Comparison of ENCODE assay signal across 8 cellular contexts in genomic region chr4:4492161-4492847, GRCh38. TPM values are rescaled to one million over a fixed set of nuclear protein-coding genes. Genes with fewer than 3 reads are reported as not detected.
DNase-seq lines count a peak whose midpoint lies in the region; ATAC-seq, FAIRE-seq and TF ChIP-seq lines count a peak whose summit lies in the region.

No MANE protein-coding gene starts in this region.

- H3K4me3 ChIP-seq in astrocyte (ENCODE audit: insufficient read depth, low read depth, low read length) (peak overlapping the region; percentile 17), mammary epithelial cell (replicated peaks in 1 of 3; ENCODE audit: insufficient read depth in 1 of 3, low read depth in 2 of 3, low read length in 3 of 3) (no peak overlapping the region)

- H3K27me3 Mint-ChIP-seq in astrocyte (ENCODE audit: low read depth, unreplicated experiment): no peaks in the 10 kb centered on the region

- H3K27me3 ChIP-seq in astrocyte (ENCODE audit: insufficient read depth, low read length) (no peaks in the 10 kb centered on the region), mammary epithelial cell (ENCODE audit: insufficient read depth, low read length) (no peaks in the 10 kb centered on the region)

- TF ChIP-seq CTCF in astrocyte (IDR thresholded peaks at IDR 0.05; ENCODE audit: insufficient read depth, low read depth, low read length): no peak
- TF ChIP-seq CTCF in mammary epithelial cell (conservative IDR thresholded peaks at IDR 0.05 in 1 of 2, IDR thresholded peaks at IDR 0.05 in 1 of 2; ENCODE audit: extremely low read depth in 1 of 2, insufficient read depth in 1 of 2, low read depth in 1 of 2, low read length in 2 of 2): no peak

- FAIRE-seq in A204.1 (lab: Jason Lieb, UNC) (peak; percentile 3), astrocyte (lab: Jason Lieb, UNC) (peak; percentile 97)

- CTCF ChIA-PET in mammary epithelial cell (lab: Charles Lee; ENCODE audit: low non-redundant PET): interaction anchor here (0.7 kb wide), 1 partner anchor 389 kb away, joined by 3 read pairs; no protein-coding TSS in a partner anchor

- H3K36me3 Mint-ChIP-seq in astrocyte (ENCODE audit: low read depth, unreplicated experiment): no peaks in the 10 kb centered on the region

- H3K36me3 ChIP-seq in astrocyte (ENCODE audit: insufficient read depth, low read length): no peaks in the 10 kb centered on the region
- H3K36me3 ChIP-seq in mammary epithelial cell (ENCODE audit: insufficient read depth, low read length): no peaks in the 10 kb centered on the region

- 95% methylated on average over 6 of the region's 6 CpGs for WGBS in mammary epithelial cell (ENCODE audit: low coverage, missing lambda C conversion rate)

- H3K4me2 ChIP-seq in astrocyte (ENCODE audit: low read length): peak overlapping the region; percentile 76
- no peak overlapping the region for H3K4me2 ChIP-seq in mammary epithelial cell (ENCODE audit: insufficient read depth, low read depth, low read length)

- intact Hi-C loops in mammary epithelial cell (cut with micrococcal nuclease): no loop called here

- dilution Hi-C loops in mammary epithelial cell (cut with HindIII; ENCODE audit: low sequenced_read_pairs): no loop called here

- no peak overlapping the region for H3K4me3 Mint-ChIP-seq in astrocyte (ENCODE audit: unreplicated experiment)

- ATAC-seq in GM19023 (IDR thresholded peaks at IDR 0.05; ENCODE audit: unreplicated experiment): peak; percentile 63
- peak; percentile 49 for ATAC-seq in HG03139 (IDR thresholded peaks at IDR 0.05; ENCODE audit: unreplicated experiment)

- H3K27ac ChIP-seq in astrocyte (ENCODE audit: low read depth, low read length): peak overlapping the region; percentile 54
- H3K27ac ChIP-seq in mammary epithelial cell (ENCODE audit: insufficient read depth, low read depth, low read length): no peak overlapping the region

- peaks cover 2% of the 10 kb centered on the region for H3K4me1 ChIP-seq in astrocyte (ENCODE audit: insufficient read depth, low read length)
- H3K4me1 ChIP-seq in mammary epithelial cell (ENCODE audit: insufficient read depth, low read length): no peaks in the 10 kb centered on the region

- no peak overlapping the region for H3K27ac Mint-ChIP-seq in astrocyte (ENCODE audit: unreplicated experiment)

- no peaks in the 10 kb centered on the region for H3K9me3 Mint-ChIP-seq in astrocyte (ENCODE audit: unreplicated experiment)

- BruUV-seq in mammary epithelial cell (replicated peaks; lab: Mats Ljungman, UMichigan): no TSS peak

- no peak for DNase-seq in astrocyte (ENCODE audit: low read depth)
- DNase-seq in Kasumi-1 (lab: John Stamatoyannopoulos, UW): no peak
- DNase-seq in mammary epithelial cell: no peak
- no peak for DNase-seq in NCI-H1417 (lab: John Stamatoyannopoulos, UW)
- DNase-seq in HuH-7 (ENCODE audit: low spot score): no peak

- H2AFZ ChIP-seq in astrocyte (ENCODE audit: low read depth, low read length) (no peak overlapping the region), mammary epithelial cell (ENCODE audit: low read depth, low read length) (no peak overlapping the region)

- H3K79me2 ChIP-seq in astrocyte (ENCODE audit: insufficient read depth, low read length): peaks cover 9% of the 10 kb centered on the region
- H3K79me2 ChIP-seq in mammary epithelial cell (ENCODE audit: insufficient read depth, low read length): no peaks in the 10 kb centered on the region

- H3K4me1 Mint-ChIP-seq in astrocyte (ENCODE audit: low read depth, unreplicated experiment): peaks cover 19% of the 10 kb centered on the region

- peaks cover 54% of the 10 kb centered on the region for H4K20me1 ChIP-seq in astrocyte (ENCODE audit: insufficient read depth, low read length)
- H4K20me1 ChIP-seq in mammary epithelial cell (ENCODE audit: insufficient read depth, low read length): peaks cover 3% of the 10 kb centered on the region

- peak overlapping the region; percentile 48 for H3K9ac ChIP-seq in astrocyte (ENCODE audit: low read length)
- H3K9ac ChIP-seq in mammary epithelial cell (ENCODE audit: insufficient read depth, low read length): no peak overlapping the region

- in situ Hi-C loops in mammary epithelial cell (cut with MboI; ENCODE audit: low sequenced_read_pairs in 2 of 2): loop anchor here in 1 of 2 donors (25.0 kb wide), 2 partner anchors 370 to 495 kb away; partner anchors contain the start of gene MSX1

- no peaks in the 10 kb centered on the region for H3K9me3 ChIP-seq in astrocyte (ENCODE audit: insufficient read depth, low read depth, low read length)
- no peaks in the 10 kb centered on the region for H3K9me3 ChIP-seq in mammary epithelial cell (replicated peaks; ENCODE audit: insufficient read depth, low read length)

RNA-seq across cellular contexts. Expression of gene STX18, which starts 49.5 kb away (rescaled TPM):
- total RNA-seq in astrocyte (24.0 and 30.6 TPM in 2 replicates), mammary epithelial cell (10 to 100 TPM; 17.7 to 25.0 TPM)
- 15.1 TPM for polyA plus RNA-seq in mammary epithelial cell
- polyA minus RNA-seq in mammary epithelial cell: 3.9 TPM
